In genomic region chr12:96327346-96327745, GRCh38 we compare ENCODE assay signal across 14 cellular contexts.
A peak's percentile ranks its signal among the peaks of the same experiment; 100 is the strongest.
DNase-seq lines count a peak whose midpoint lies in the region; ATAC-seq and TF ChIP-seq lines count a peak whose summit lies in the region.
"Had no signal": no experiment of that assay in that cellular context is flagged by ENCODE, and none has a peak within 500 bp of the region (broad histone marks: within the 10 kb centered on the region; RNA-seq: fewer than 3 reads in every experiment).

No MANE protein-coding gene starts in this region.

- TF ChIP-seq CTCF in GM06990 (IDR thresholded peaks at IDR 0.05; ENCODE audit: insufficient read depth, low read length, poor library complexity, severe bottlenecking): no peak
- TF ChIP-seq CTCF in WTC11 (IDR thresholded peaks at IDR 0.05): no peak

- H3K27ac Mint-ChIP-seq in WTC11: no peak overlapping the region

- H3K9me3 Mint-ChIP-seq in WTC11: peaks cover 6% of the 10 kb centered on the region
- H3K9me3 Mint-ChIP-seq: activated T-helper 1 cell treated with anti-CD3 and anti-CD28 coated beads, Interleukin-12 subunit alpha, Interleukin-12 subunit beta, Interleukin-2, Interleukin-4 antibody, amounts not matched to agents 30 ng/mL and 10 ng/mL and 1 ng/mL, durations not matched to agents 14 hours and 24 hours and 36 hours had no signal

- H3K27me3 Mint-ChIP-seq in WTC11 (ENCODE audit: low read depth): no peaks in the 10 kb centered on the region

- H3K27me3 ChIP-seq in GM06990 (replicated peaks; ENCODE audit: control insufficient read depth, insufficient read depth, low read length): no peaks in the 10 kb centered on the region
- H3K27me3 ChIP-seq: upper lobe of right lung had no signal

- H3K36me3 Mint-ChIP-seq in WTC11: peaks cover 11% of the 10 kb centered on the region

- H3K36me3 ChIP-seq in GM06990 (ENCODE audit: control insufficient read depth, insufficient read depth, low read length): peaks cover 2% of the 10 kb centered on the region

- CTCF ChIA-PET in WTC11 (lab: Charles Lee): no interaction called here

- DNase-seq in GM06990 (ENCODE audit: extremely low read depth, insufficient read length) (peak; percentile 53), WTC11 (ENCODE audit: low spot score) (no peak), NCI-H69 (lab: John Stamatoyannopoulos, UW) (no peak), SIG-M5 (lab: John Stamatoyannopoulos, UW) (no peak), cerebellar nuclear complex (lab: John Stamatoyannopoulos, UW) (no peak), HuH-7.5 (ENCODE audit: low spot score) (no peak)
- DNase-seq: COR-L47, NCI-H2029 treated with DMSO at 0.1 percent for 48 hours, upper lobe of right lung had no signal

- peaks cover 19% of the 10 kb centered on the region for H3K4me1 Mint-ChIP-seq in WTC11

- ATAC-seq in GM19397 (IDR thresholded peaks at IDR 0.05; ENCODE audit: unreplicated experiment): peak; percentile 86
- ATAC-seq in HG03025 (IDR thresholded peaks at IDR 0.05; ENCODE audit: low FRiP score, unreplicated experiment): peak; percentile 88
- no peak for ATAC-seq in WTC11
- ATAC-seq: HCT116, upper lobe of right lung had no signal

- H3K4me3 ChIP-seq in GM06990 (replicated peaks; ENCODE audit: low read depth, low read length): no peak overlapping the region
- H3K4me3 ChIP-seq: lung, upper lobe of right lung had no signal

- H3K4me3 Mint-ChIP-seq in WTC11: no peak overlapping the region

- POLR2A ChIA-PET in WTC11 (lab: Charles Lee): no interaction called here

TF ChIP-seq in WTC11, 78 proteins besides CTCF, POLR2A, EP300 and RAD21:
- TF ChIP-seq ZMAT4 (CRISPR knock-in tag; IDR thresholded peaks at IDR 0.05) (no peak), ZNF121 (CRISPR knock-in tag; IDR thresholded peaks at IDR 0.05) (0 out of 2 replicates have a peak, but pooled peaks have one; percentile 16)
